ENCODE assay signal across 15 cellular contexts in genomic region chr5:52710310-52710971, GRCh38.
DNase-seq lines count a peak whose midpoint lies in the region; ATAC-seq, FAIRE-seq and TF ChIP-seq lines count a peak whose summit lies in the region.
"Had no signal": no experiment of that assay in that cellular context is flagged by ENCODE, and none has a peak within 500 bp of the region (broad histone marks: within the 10 kb centered on the region; RNA-seq: fewer than 3 reads in every experiment).

No MANE protein-coding gene starts in this region.

- H3K4me1 ChIP-seq in astrocyte (ENCODE audit: insufficient read depth, low read length) = peaks cover 14% of the 10 kb centered on the region
- H3K4me1 ChIP-seq: prostate gland had no signal

- CTCF ChIA-PET in activated CD4-positive, alpha-beta T cell treated with anti-CD3 and anti-CD28 coated beads, Interleukin-2, amount 10 ng/mL, durations not matched to agents 7 days and 5 days (lab: Charles Lee) = interaction anchor here (1.0 to 1.3 kb wide), 2 partner anchors 15 to 28 kb away, joined by 3 to 5 read pairs; no protein-coding TSS in a partner anchor

- peak overlapping the region; percentile 59 for H3K4me2 ChIP-seq in astrocyte (ENCODE audit: low read length)

- no peak for DNase-seq in T-helper 1 cell
- DNase-seq in astrocyte (ENCODE audit: low read depth) = no peak
- DNase-seq in stimulated activated naive B cell treated with anti-CD40 and anti-IgM and Interleukin-4, amounts not matched to agents 10 μg/mL and 1 μg/mL and 100 μg/mL, for 72 hours = no peak
- no peak for DNase-seq in NCI-H748 (lab: John Stamatoyannopoulos, UW; ENCODE audit: unreplicated experiment)
- DNase-seq in naive thymus-derived CD8-positive, alpha-beta T cell = no peak
- no peak for DNase-seq in activated CD4-positive, alpha-beta T cell treated with anti-CD3 and anti-CD28 coated beads, Interleukin-2, amount 10 ng/mL, durations not matched to agents 7 days and 5 days
- DNase-seq: 8988T, activated gamma-delta T cell, NCI-H1930, upper lobe of right lung had no signal

- ATAC-seq in HG03175 (IDR thresholded peaks at IDR 0.05; ENCODE audit: unreplicated experiment) = peak; percentile 70
- peak; percentile 39 to 41 for ATAC-seq in stimulated activated naive B cell treated with anti-CD40 and anti-IgM and Interleukin-4, amounts not matched to agents 10 μg/mL and 1 μg/mL and 100 μg/mL, for 72 hours (replicated peaks)
- no peak for ATAC-seq in naive thymus-derived CD8-positive, alpha-beta T cell

- H3K27ac ChIP-seq in astrocyte (ENCODE audit: low read depth, low read length) = no peak overlapping the region
- H3K27ac ChIP-seq: prostate gland, upper lobe of right lung had no signal

- no peak overlapping the region for H3K4me3 ChIP-seq in astrocyte (ENCODE audit: insufficient read depth, low read depth, low read length)
- H3K4me3 ChIP-seq: prostate gland, upper lobe of right lung had no signal

- H3K27ac Mint-ChIP-seq in T-helper 1 cell treated with Interleukin-12 subunit alpha and Interleukin-12 subunit beta and Interleukin-4 antibody, amounts not matched to agents 30 μg/mL and 1 μg/mL, for 36 hours = peak overlapping the region; percentile 69
- H3K27ac Mint-ChIP-seq in astrocyte (ENCODE audit: unreplicated experiment) = no peak overlapping the region
- H3K27ac Mint-ChIP-seq in stimulated activated naive B cell treated with anti-CD40 and anti-IgM and Interleukin-4, amounts not matched to agents 10 μg/mL and 1 μg/mL and 100 μg/mL, for 72 hours = no peak overlapping the region
- no peak overlapping the region for H3K27ac Mint-ChIP-seq in naive thymus-derived CD8-positive, alpha-beta T cell
- no peak overlapping the region for H3K27ac Mint-ChIP-seq in activated CD4-positive, alpha-beta T cell treated with anti-CD3 and anti-CD28 coated beads, Interleukin-2, amount 10 ng/mL, durations not matched to agents 7 days and 5 days
- H3K27ac Mint-ChIP-seq: dendritic cell treated with granulocyte-macrophage colony-stimulating factor and Interleukin-4, amounts not matched to agents 40 ng/mL and 50 ng/mL, for 4 days had no signal

- H3K79me2 ChIP-seq in astrocyte (ENCODE audit: insufficient read depth, low read length) = no peaks in the 10 kb centered on the region

- peaks cover 51% of the 10 kb centered on the region for H3K4me1 Mint-ChIP-seq in T-helper 1 cell treated with Interleukin-12 subunit alpha and Interleukin-12 subunit beta and Interleukin-4 antibody, amounts not matched to agents 30 μg/mL and 1 μg/mL, for 36 hours (ENCODE audit: low read depth)
- H3K4me1 Mint-ChIP-seq in astrocyte (ENCODE audit: low read depth, unreplicated experiment) = peaks cover 40% of the 10 kb centered on the region
- no peaks in the 10 kb centered on the region for H3K4me1 Mint-ChIP-seq in stimulated activated naive B cell treated with anti-CD40 and anti-IgM and Interleukin-4, amounts not matched to agents 10 μg/mL and 1 μg/mL and 100 μg/mL, for 72 hours
- H3K4me1 Mint-ChIP-seq in naive thymus-derived CD8-positive, alpha-beta T cell = peaks cover 7 to 45% (median 35%) of the 10 kb centered on the region in 4 donors
- peaks cover 54% of the 10 kb centered on the region for H3K4me1 Mint-ChIP-seq in activated CD4-positive, alpha-beta T cell treated with anti-CD3 and anti-CD28 coated beads, Interleukin-2, amount 10 ng/mL, durations not matched to agents 7 days and 5 days

- H2AFZ ChIP-seq in astrocyte (ENCODE audit: low read depth, low read length) = no peak overlapping the region

- no peak overlapping the region for H3K9ac ChIP-seq in astrocyte (ENCODE audit: low read length)

- TF ChIP-seq CTCF in astrocyte (IDR thresholded peaks at IDR 0.05; ENCODE audit: insufficient read depth, low read depth, low read length) = no peak

- H3K4me3 Mint-ChIP-seq in T-helper 1 cell treated with Interleukin-12 subunit alpha and Interleukin-12 subunit beta and Interleukin-4 antibody, amounts not matched to agents 30 μg/mL and 1 μg/mL, for 36 hours = peak overlapping the region; percentile 33
- H3K4me3 Mint-ChIP-seq in astrocyte (ENCODE audit: unreplicated experiment) = no peak overlapping the region
- H3K4me3 Mint-ChIP-seq in stimulated activated naive B cell treated with anti-CD40 and anti-IgM and Interleukin-4, amounts not matched to agents 10 μg/mL and 1 μg/mL and 100 μg/mL, for 72 hours = no peak overlapping the region
- no peak overlapping the region for H3K4me3 Mint-ChIP-seq in naive thymus-derived CD8-positive, alpha-beta T cell
- H3K4me3 Mint-ChIP-seq in activated CD4-positive, alpha-beta T cell treated with anti-CD3 and anti-CD28 coated beads, Interleukin-2, amount 10 ng/mL, durations not matched to agents 7 days and 5 days = no peak overlapping the region
- H3K4me3 Mint-ChIP-seq: dendritic cell treated with granulocyte-macrophage colony-stimulating factor and Interleukin-4, amounts not matched to agents 40 ng/mL and 50 ng/mL, for 4 days had no signal

- H4K20me1 ChIP-seq in astrocyte (ENCODE audit: insufficient read depth, low read length) = no peaks in the 10 kb centered on the region

- H3K9me3 Mint-ChIP-seq in T-helper 1 cell treated with Interleukin-12 subunit alpha and Interleukin-12 subunit beta and Interleukin-4 antibody, amounts not matched to agents 30 μg/mL and 1 μg/mL, for 36 hours = peaks cover 7% of the 10 kb centered on the region
- H3K9me3 Mint-ChIP-seq in astrocyte (ENCODE audit: unreplicated experiment) = no peaks in the 10 kb centered on the region
- no peaks in the 10 kb centered on the region for H3K9me3 Mint-ChIP-seq in stimulated activated naive B cell treated with anti-CD40 and anti-IgM and Interleukin-4, amounts not matched to agents 10 μg/mL and 1 μg/mL and 100 μg/mL, for 72 hours
- H3K9me3 Mint-ChIP-seq in naive thymus-derived CD8-positive, alpha-beta T cell = peaks cover 0 to 1% (median 0%) of the 10 kb centered on the region in 9 donors
- H3K9me3 Mint-ChIP-seq in activated CD4-positive, alpha-beta T cell treated with anti-CD3 and anti-CD28 coated beads, Interleukin-2, amount 10 ng/mL, durations not matched to agents 7 days and 5 days = peaks cover 5% of the 10 kb centered on the region
- H3K9me3 Mint-ChIP-seq: dendritic cell treated with granulocyte-macrophage colony-stimulating factor and Interleukin-4, amounts not matched to agents 40 ng/mL and 50 ng/mL, for 4 days had no signal

- no peaks in the 10 kb centered on the region for H3K27me3 Mint-ChIP-seq in T-helper 1 cell treated with Interleukin-12 subunit alpha and Interleukin-12 subunit beta and Interleukin-4 antibody, amounts not matched to agents 30 μg/mL and 1 μg/mL, for 36 hours (ENCODE audit: low read depth)
- H3K27me3 Mint-ChIP-seq in astrocyte (ENCODE audit: low read depth, unreplicated experiment) = no peaks in the 10 kb centered on the region
- no peaks in the 10 kb centered on the region for H3K27me3 Mint-ChIP-seq in stimulated activated naive B cell treated with anti-CD40 and anti-IgM and Interleukin-4, amounts not matched to agents 10 μg/mL and 1 μg/mL and 100 μg/mL, for 72 hours
- H3K27me3 Mint-ChIP-seq in naive thymus-derived CD8-positive, alpha-beta T cell = peaks cover 0 to 4% (median 0%) of the 10 kb centered on the region in 5 donors
- H3K27me3 Mint-ChIP-seq in activated CD4-positive, alpha-beta T cell treated with anti-CD3 and anti-CD28 coated beads, Interleukin-2, amount 10 ng/mL, durations not matched to agents 7 days and 5 days = peaks cover 12% of the 10 kb centered on the region
- H3K27me3 Mint-ChIP-seq: dendritic cell treated with granulocyte-macrophage colony-stimulating factor and Interleukin-4, amounts not matched to agents 40 ng/mL and 50 ng/mL, for 4 days had no signal

- POLR2A ChIA-PET in naive thymus-derived CD8-positive, alpha-beta T cell (lab: Charles Lee) = no interaction called here
- POLR2A ChIA-PET in activated CD4-positive, alpha-beta T cell treated with anti-CD3 and anti-CD28 coated beads, Interleukin-2, amount 10 ng/mL, durations not matched to agents 7 days and 5 days (lab: Charles Lee) = no interaction called here

- H3K9me3 ChIP-seq in astrocyte (ENCODE audit: insufficient read depth, low read depth, low read length) = no peaks in the 10 kb centered on the region
- H3K9me3 ChIP-seq: prostate gland, upper lobe of right lung had no signal

- peaks cover 5% of the 10 kb centered on the region for H3K36me3 Mint-ChIP-seq in T-helper 1 cell treated with Interleukin-12 subunit alpha and Interleukin-12 subunit beta and Interleukin-4 antibody, amounts not matched to agents 30 μg/mL and 1 μg/mL, for 36 hours (ENCODE audit: low read depth)
- H3K36me3 Mint-ChIP-seq in astrocyte (ENCODE audit: low read depth, unreplicated experiment) = no peaks in the 10 kb centered on the region
- no peaks in the 10 kb centered on the region for H3K36me3 Mint-ChIP-seq in stimulated activated naive B cell treated with anti-CD40 and anti-IgM and Interleukin-4, amounts not matched to agents 10 μg/mL and 1 μg/mL and 100 μg/mL, for 72 hours
- H3K36me3 Mint-ChIP-seq in naive thymus-derived CD8-positive, alpha-beta T cell = no peaks in the 10 kb centered on the region
- peaks cover 4% of the 10 kb centered on the region for H3K36me3 Mint-ChIP-seq in activated CD4-positive, alpha-beta T cell treated with anti-CD3 and anti-CD28 coated beads, Interleukin-2, amount 10 ng/mL, durations not matched to agents 7 days and 5 days (ENCODE audit: low read depth)

- H3K27me3 ChIP-seq in astrocyte (ENCODE audit: insufficient read depth, low read length) = peaks cover 3% of the 10 kb centered on the region
- H3K27me3 ChIP-seq: upper lobe of right lung had no signal

- H3K36me3 ChIP-seq in astrocyte (ENCODE audit: insufficient read depth, low read length) = no peaks in the 10 kb centered on the region
- H3K36me3 ChIP-seq: prostate gland, upper lobe of right lung had no signal

- peak; percentile 56 for FAIRE-seq in astrocyte (lab: Jason Lieb, UNC)
- FAIRE-seq: frontal cortex had no signal

Comparison
In these comparisons a context has a peak if more than half of its experiments do, and no peak if none do; other contexts are left out.
1. ATAC-seq: peak in HG03175 (single experiment) and stimulated activated naive B cell treated with anti-CD40 and anti-IgM and Interleukin-4, amounts not matched to agents 10 μg/mL and 1 μg/mL and 100 μg/mL, for 72 hours (2 of 2); none in naive thymus-derived CD8-positive, alpha-beta T cell (0 of 2).